In genomic region chr10:26969145-26969926, GRCh38 we compare ENCODE assay signal across 10 cellular contexts.
DNase-seq lines count a peak whose midpoint lies in the region; ATAC-seq and TF ChIP-seq lines count a peak whose summit lies in the region.
"Had no signal": no experiment of that assay in that cellular context is flagged by ENCODE, and none has a peak within 500 bp of the region (broad histone marks: within the 10 kb centered on the region; RNA-seq: fewer than 3 reads in every experiment).

No MANE protein-coding gene starts in this region.

- no peaks in the 10 kb centered on the region for H3K9me2 ChIP-seq in PC-3 (replicated peaks; ENCODE audit: low read length)

- no peak overlapping the region for H3K9ac ChIP-seq in PC-3 (ENCODE audit: low read length)

- H3K4me3 ChIP-seq in AG10803 (ENCODE audit: low read length) (no peak overlapping the region), PC-3 (ENCODE audit: low read length) (no peak overlapping the region)

- H2AFZ ChIP-seq in PC-3 (ENCODE audit: low read length), result no peak overlapping the region

- no peaks in the 10 kb centered on the region for H3K9me3 ChIP-seq in PC-3 (ENCODE audit: low read length)

- H3K27ac ChIP-seq in PC-3 (ENCODE audit: low read length), result no peak overlapping the region

- no peak overlapping the region for H3K4me2 ChIP-seq in PC-3 (ENCODE audit: low read length)

- no peaks in the 10 kb centered on the region for H3F3A ChIP-seq in PC-3 (ENCODE audit: low read length, unreplicated experiment)

- intact Hi-C loops in PC-3 (cut with micrococcal nuclease), result no loop called here

- H3K36me3 ChIP-seq in PC-3 (ENCODE audit: low read depth, low read length), result no peaks in the 10 kb centered on the region

- TF ChIP-seq CTCF in AG10803 (conservative IDR thresholded peaks at IDR 0.05; ENCODE audit: low read length) (no peak), PC-3 (conservative IDR thresholded peaks at IDR 0.05; ENCODE audit: low read depth, low read length) (no peak)

- DNase-seq in AG10803 (ENCODE audit: low read depth) (peak; percentile 62), DMS153 (lab: John Stamatoyannopoulos, UW) (no peak), SW 1271 (lab: John Stamatoyannopoulos, UW) (no peak), PC-3 (no peak)
- DNase-seq: activated gamma-delta T cell, NCI-H1694 had no signal

- no peaks in the 10 kb centered on the region for H3K27me3 ChIP-seq in PC-3 (ENCODE audit: low read length)

- no TSS peak for BruUV-seq in PC-3 (replicated peaks; lab: Mats Ljungman, UMichigan)

- H4K20me1 ChIP-seq in PC-3 (ENCODE audit: low read length), result no peaks in the 10 kb centered on the region

- no peaks in the 10 kb centered on the region for H3K79me2 ChIP-seq in PC-3 (ENCODE audit: low read length)

- ATAC-seq in GM18873 (IDR thresholded peaks at IDR 0.05; ENCODE audit: low FRiP score, unreplicated experiment) (peak; percentile 88), HG02610 (IDR thresholded peaks at IDR 0.05; ENCODE audit: unreplicated experiment) (peak; percentile 95), HG03520 (IDR thresholded peaks at IDR 0.05; ENCODE audit: unreplicated experiment) (peak; percentile 89), esophagus mucosa (no peak), PC-3 (no peak)

- CTCF ChIA-PET in PC-3 (lab: Charles Lee), result no interaction called here

- POLR2A ChIA-PET in PC-3 (lab: Charles Lee; ENCODE audit: unreplicated experiment), result interaction anchor here (0.7 kb wide), 1 partner anchor 187 kb away, joined by 3 read pairs; no protein-coding TSS in a partner anchor

- H3K4me1 ChIP-seq in PC-3 (ENCODE audit: insufficient read depth, low read length), result no peaks in the 10 kb centered on the region

Comparison
In these comparisons a context has a peak if more than half of its experiments do, and no peak if none do; other contexts are left out.
1. ATAC-seq: peak in GM18873 (single experiment), HG02610 (single experiment) and HG03520 (single experiment); none in esophagus mucosa (single experiment) and PC-3 (single experiment).